Comparison of ENCODE assay signal across 1 cellular context in the genomic region with DNA sequence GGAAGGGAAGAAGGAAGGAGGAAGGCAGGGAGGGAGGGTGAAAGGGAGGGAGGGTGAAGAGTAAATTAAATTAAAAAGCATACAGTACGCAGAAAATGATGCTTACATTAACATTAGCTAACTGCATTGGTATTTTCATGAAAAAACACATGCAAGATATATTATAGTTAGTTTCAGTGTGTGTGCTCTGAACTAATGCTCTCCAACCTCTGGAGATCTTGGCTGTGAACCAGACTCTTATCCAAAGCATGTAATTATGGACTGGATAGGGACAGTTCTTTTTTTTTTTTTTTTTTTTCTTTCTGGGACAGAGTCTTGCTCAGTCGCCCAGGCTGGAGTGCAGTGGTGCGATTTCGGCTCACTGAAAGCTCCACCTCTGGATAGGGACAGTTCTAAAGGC.
TF ChIP-seq lines count a peak whose summit lies in the region.

No MANE protein-coding gene starts in this region.

TF ChIP-seq in IMR-90, 13 proteins besides CTCF, POLR2A, EP300 and RAD21 (continued from another document):
- no peak for TF ChIP-seq RFX5 (IDR thresholded peaks at IDR 0.05; ENCODE audit: low read depth, low read length)
- TF ChIP-seq CHD1 (IDR thresholded peaks at IDR 0.05; ENCODE audit: low read depth, low read length): no peak
- no peak for TF ChIP-seq CEBPB (IDR thresholded peaks at IDR 0.05; ENCODE audit: low read depth, low read length)
- no peak for TF ChIP-seq MAFK (IDR thresholded peaks at IDR 0.05; ENCODE audit: low read depth, low read length)
- TF ChIP-seq USF2 (IDR thresholded peaks at IDR 0.05; ENCODE audit: low read depth, low read length): no peak
- no peak for TF ChIP-seq NFE2L2 (IDR thresholded peaks at IDR 0.05; ENCODE audit: low read depth, low read length)
- TF ChIP-seq MAZ (IDR thresholded peaks at IDR 0.05; ENCODE audit: borderline replicate concordance, low read depth, low read length): no peak
